ENCODE assay signal across 1 cellular context in the genomic region with DNA sequence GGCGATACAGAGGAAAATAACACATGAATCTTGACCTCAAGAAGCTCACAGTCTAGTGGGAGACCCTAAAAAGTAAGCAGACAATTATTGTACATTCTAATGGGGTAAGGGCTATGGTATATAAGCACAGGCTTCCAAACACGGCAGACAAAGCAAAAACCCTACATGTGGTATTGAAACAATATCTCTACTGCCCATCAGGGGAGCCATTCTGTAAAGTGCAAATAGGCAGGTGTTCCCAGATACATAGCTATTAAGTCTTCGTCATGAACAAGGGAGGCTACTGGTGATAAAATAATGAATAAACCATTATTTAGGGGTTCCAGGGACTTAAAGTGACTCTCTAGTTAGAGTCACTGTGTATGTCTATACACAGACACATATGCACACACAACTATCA.
TF ChIP-seq lines count a peak whose summit lies in the region.

No MANE protein-coding gene starts in this region.

TF ChIP-seq in HCT116, 20 proteins besides CTCF, POLR2A, EP300 and RAD21 (continued from another document):
- TF ChIP-seq ZBTB33 (IDR thresholded peaks at IDR 0.05; ENCODE audit: extremely low read depth, insufficient replicate concordance, low read length) (no peak), TCF7L2 (IDR thresholded peaks at IDR 0.05; ENCODE audit: borderline replicate concordance, extremely low read depth, insufficient read depth, insufficient read length) (no peak), JUND (IDR thresholded peaks at IDR 0.05) (no peak), EZH2phosphoT487 (IDR thresholded peaks at IDR 0.05; ENCODE audit: borderline replicate concordance) (no peak), SRF (IDR thresholded peaks at IDR 0.05; ENCODE audit: low read depth) (no peak), FOSL1 (IDR thresholded peaks at IDR 0.05; ENCODE audit: low read depth) (no peak), ELF1 (IDR thresholded peaks at IDR 0.05; ENCODE audit: borderline replicate concordance, low read depth) (no peak), ZNF274 (IDR thresholded peaks at IDR 0.05; ENCODE audit: low read depth, low read length) (no peak), POLR2AphosphoS5 (IDR thresholded peaks at IDR 0.05; ENCODE audit: low read depth, low read length) (no peak), SIN3A (IDR thresholded peaks at IDR 0.05; ENCODE audit: low read depth) (no peak), EZH2 (IDR thresholded peaks at IDR 0.05) (no peak), CBX3 (IDR thresholded peaks at IDR 0.05; ENCODE audit: low read depth) (no peak), ZFX (IDR thresholded peaks at IDR 0.05) (no peak)
- TF ChIP-seq, protein P1, sequence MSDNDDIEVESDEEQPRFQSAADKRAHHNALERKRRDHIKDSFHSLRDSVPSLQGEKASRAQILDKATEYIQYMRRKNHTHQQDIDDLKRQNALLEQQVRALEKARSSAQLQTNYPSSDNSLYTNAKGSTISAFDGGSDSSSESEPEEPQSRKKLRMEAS (IDR thresholded peaks at IDR 0.05), result no peak
